Comparison of ENCODE assay signal across 8 cellular contexts in the genomic region with DNA sequence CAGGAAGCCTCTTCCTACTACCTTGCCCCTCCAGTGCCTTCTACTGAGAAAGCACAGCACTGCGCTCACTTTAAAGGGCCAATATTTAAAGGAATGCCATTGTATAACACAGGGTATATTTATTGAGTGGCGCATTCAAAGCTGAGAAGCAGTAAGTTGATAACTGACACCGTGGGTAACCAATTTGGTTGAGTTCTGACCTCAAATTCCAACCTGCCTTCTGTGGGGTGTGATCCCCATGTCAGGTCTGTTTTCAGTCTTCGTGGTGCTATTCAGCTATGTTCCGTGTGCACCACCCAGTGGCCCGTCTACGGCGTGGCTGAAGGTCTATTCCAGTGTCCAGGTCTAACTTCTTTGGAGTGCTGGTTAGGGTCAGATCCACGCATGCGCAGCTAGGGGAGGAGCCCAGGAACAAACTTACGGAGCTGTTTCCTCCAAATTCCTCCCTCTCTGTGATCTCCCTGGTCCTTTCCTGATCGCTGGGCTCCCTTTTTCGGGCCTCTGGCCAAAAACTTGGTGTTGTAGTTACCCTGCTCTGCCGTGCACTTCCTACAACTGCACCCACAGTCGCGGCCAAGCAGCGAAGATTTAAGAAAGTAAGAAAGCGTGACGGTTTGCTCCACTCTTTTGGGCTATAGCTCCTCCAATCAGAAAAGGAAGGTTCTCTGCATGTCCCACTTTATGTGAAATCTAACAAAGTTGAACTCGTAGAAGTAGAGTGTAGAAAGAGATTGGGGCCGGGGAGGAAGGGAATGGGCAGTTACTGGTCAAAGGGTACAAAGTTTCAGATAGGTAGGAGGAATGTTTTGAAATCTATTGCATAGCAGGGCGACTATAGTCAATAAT. TPM values are rescaled to one million over a fixed set of nuclear protein-coding genes. Genes with fewer than 3 reads are reported as not detected.
DNase-seq lines count a peak whose midpoint lies in the region.

No MANE protein-coding gene starts in this region.

- H2AFZ ChIP-seq in GM23248 (peak overlapping the region; percentile 28; the same call in 1 of the 2 replicates), Karpas-422 (ENCODE audit: low read length) (peak overlapping the region; percentile 33; the same call in 1 of the 2 replicates)

- peaks cover 33% of the 10 kb centered on the region for H3F3A ChIP-seq in GM23248 (ENCODE audit: insufficient read depth)

- H3K9me3 ChIP-seq in GM23248 (ENCODE audit: low read depth) (no peaks in the 10 kb centered on the region), Karpas-422 (ENCODE audit: low read length) (no peaks in the 10 kb centered on the region)

- in situ Hi-C loops in GM23248 (cut with MboI): no loop called here

- no peaks in the 10 kb centered on the region; the same call in 1 of the 2 replicates for H3K36me3 ChIP-seq in GM23248 (ENCODE audit: low read depth)
- no peaks in the 10 kb centered on the region for H3K36me3 ChIP-seq in Karpas-422 (ENCODE audit: insufficient read depth, low read length)

- peak overlapping the region; percentile 59 for H3K27ac Mint-ChIP-seq in T-helper 2 cell treated with Interferon-gamma antibody and Interleukin-4, amounts not matched to agents 5 μg/mL and 100 μg/mL, for 36 hours

- H3K4me3 ChIP-seq in GM23248 (no peak overlapping the region), Karpas-422 (ENCODE audit: low read length) (peak overlapping the region; percentile 45)

- peaks cover 22% of the 10 kb centered on the region for H3K4me1 Mint-ChIP-seq in T-helper 2 cell treated with Interferon-gamma antibody and Interleukin-4, amounts not matched to agents 5 μg/mL and 100 μg/mL, for 36 hours (ENCODE audit: low read depth)

- DNase-seq in ELF-1 (ENCODE audit: low read depth, low spot score) (peak; percentile 92), GM23248 (peak; percentile 29), Karpas-422 (peak; percentile 90), astrocyte of the hippocampus (ENCODE audit: low read depth, low spot score) (peak; percentile 89), iPS-NIHi11 (ENCODE audit: low spot score) (peak; percentile 74), NCI-H1436 (lab: John Stamatoyannopoulos, UW) (no peak)
- DNase-seq in T-helper 2 cell treated with Interferon-gamma antibody and Interleukin-4, amounts not matched to agents 5 μg/mL and 100 μg/mL, for 36 hours (ENCODE audit: low spot score): peak; percentile 57
- DNase-seq in stimulated activated CD4-positive, alpha-beta T cell treated with anti-CD3 and anti-CD28 coated beads, Interleukin-12 subunit alpha, Interleukin-12 subunit beta, amount 100 ng/mL, for 24 hours (ENCODE audit: low read depth in 2 of 2): peak; percentile 32 to 51

- no peak overlapping the region for H3K9ac ChIP-seq in GM23248
- peak overlapping the region; percentile 25; the same call in 1 of the 2 replicates for H3K9ac ChIP-seq in Karpas-422 (ENCODE audit: low read length)

- H3K9me3 Mint-ChIP-seq in T-helper 2 cell treated with Interferon-gamma antibody and Interleukin-4, amounts not matched to agents 5 μg/mL and 100 μg/mL, for 36 hours: no peaks in the 10 kb centered on the region

- no peak overlapping the region for H3K27ac ChIP-seq in GM23248
- H3K27ac ChIP-seq in Karpas-422 (ENCODE audit: low read length): no peak overlapping the region

- 87% methylated on average over 22 of the region's 22 CpGs for WGBS in GM23248 (ENCODE audit: low coverage in 1 of 2, low lambda C conversion rate in 2 of 2, missing lambda C conversion rate in 2 of 2), 2 experiments

- H3K36me3 Mint-ChIP-seq in T-helper 2 cell treated with Interferon-gamma antibody and Interleukin-4, amounts not matched to agents 5 μg/mL and 100 μg/mL, for 36 hours (ENCODE audit: low read depth): no peaks in the 10 kb centered on the region

- peak overlapping the region; percentile 77 for H3K4me3 Mint-ChIP-seq in T-helper 2 cell treated with Interferon-gamma antibody and Interleukin-4, amounts not matched to agents 5 μg/mL and 100 μg/mL, for 36 hours

- H3K9me2 ChIP-seq in GM23248 (ENCODE audit: insufficient read depth) (no peaks in the 10 kb centered on the region), Karpas-422 (replicated peaks; ENCODE audit: insufficient read depth, low read length) (no peaks in the 10 kb centered on the region)

- H3K4me2 ChIP-seq in GM23248 (ENCODE audit: unreplicated experiment): no peak overlapping the region
- H3K4me2 ChIP-seq in Karpas-422 (ENCODE audit: low read depth, low read length, poor library complexity, severe bottlenecking): peak overlapping the region; percentile 54

- H3K27me3 Mint-ChIP-seq in T-helper 2 cell treated with Interferon-gamma antibody and Interleukin-4, amounts not matched to agents 5 μg/mL and 100 μg/mL, for 36 hours (ENCODE audit: low read depth): peaks cover 62% of the 10 kb centered on the region

- H3K79me2 ChIP-seq in GM23248 (ENCODE audit: insufficient read depth) (peaks cover 3% of the 10 kb centered on the region; the same call in 1 of the 2 replicates), Karpas-422 (ENCODE audit: low read length) (no peaks in the 10 kb centered on the region)

- H3K27me3 ChIP-seq in GM23248 (replicated peaks; ENCODE audit: insufficient read depth) (no peaks in the 10 kb centered on the region), Karpas-422 (ENCODE audit: low read length) (no peaks in the 10 kb centered on the region)

- no peaks in the 10 kb centered on the region for H4K20me1 ChIP-seq in GM23248 (ENCODE audit: insufficient read depth)
- H4K20me1 ChIP-seq in Karpas-422 (ENCODE audit: insufficient read depth, low read depth, low read length): no peaks in the 10 kb centered on the region

- H3K4me1 ChIP-seq in GM23248 (ENCODE audit: insufficient read depth) (peaks cover 33% of the 10 kb centered on the region), Karpas-422 (ENCODE audit: low read length) (peaks cover 8% of the 10 kb centered on the region)

RNA-seq across cellular contexts. Expression of gene LRRC2, which starts 7.7 kb away (rescaled TPM):
- 10.6 and 10.8 TPM in 2 replicates for total RNA-seq in GM23248 (2014; rRNA removed; shearing (Covaris generic))
- polyA plus RNA-seq in GM23248 (2016; fragmentation: Nextera tagmentation; extraction: Ambion mirVana): 16.7 and 17.7 TPM in 2 replicates
- total RNA-seq in Karpas-422 (2014; rRNA removed; shearing (Covaris generic); ENCODE audit: low replicate concordance): not detected in 2 replicates

RNA-seq across cellular contexts. Expression of gene FAM240A, which starts 53.9 kb away (rescaled TPM):
- not detected in 2 replicates for total RNA-seq in GM23248 (2014; rRNA removed; shearing (Covaris generic))
- not detected in 2 replicates for polyA plus RNA-seq in GM23248 (2016; fragmentation: Nextera tagmentation; extraction: Ambion mirVana)
- total RNA-seq in Karpas-422 (2014; rRNA removed; shearing (Covaris generic); ENCODE audit: low replicate concordance): not detected in 2 replicates

Comparison
In these comparisons a context has a peak if more than half of its experiments do, and no peak if none do; other contexts are left out.
1. RNA of gene LRRC2, which starts 7.7 kb away (total RNA-seq): 10.6 to 10.8 TPM in GM23248; not detected in Karpas-422; every median in the first group is over 10 times any median in the second.